In the genomic region with DNA sequence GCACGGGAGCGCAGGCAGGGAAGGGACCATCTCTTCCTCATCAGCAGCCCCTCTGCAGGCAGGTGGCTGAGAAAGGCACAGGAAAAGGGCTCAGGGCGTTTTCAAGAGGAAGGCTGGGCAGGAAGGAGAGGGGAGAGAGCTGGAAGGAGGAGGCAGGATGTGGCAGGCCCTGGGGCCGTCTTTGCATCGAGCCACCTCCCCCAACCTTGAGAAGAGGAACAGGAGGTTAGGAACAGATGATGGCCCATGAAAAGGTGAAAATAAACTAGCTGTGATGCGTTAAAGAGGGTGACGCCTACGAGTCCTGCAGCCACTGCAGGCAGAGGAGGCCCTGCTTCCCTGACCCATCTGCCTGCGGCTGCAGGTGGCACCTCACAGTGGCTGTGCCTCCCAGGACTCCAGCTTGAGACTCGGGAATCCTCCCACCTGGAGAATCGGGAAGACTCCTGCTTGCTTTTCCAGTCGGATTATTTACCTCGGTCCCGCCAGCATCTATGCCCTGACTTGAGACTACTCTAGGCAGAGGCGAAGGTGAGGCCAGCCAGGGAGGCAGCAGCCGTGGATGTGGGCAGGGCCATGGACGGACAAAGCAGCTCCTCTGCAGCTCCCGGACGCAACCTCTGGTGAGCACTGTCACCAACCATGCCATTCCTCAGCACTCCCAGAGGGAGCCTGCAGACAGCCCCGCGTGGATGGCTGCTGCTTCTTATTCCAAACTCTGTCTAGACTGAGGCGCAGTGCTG, we compare ENCODE assay signal across 8 cellular contexts. TPM values are rescaled to one million over a fixed set of nuclear protein-coding genes. Genes with fewer than 3 reads are reported as not detected.
DNase-seq lines count a peak whose midpoint lies in the region; ATAC-seq, FAIRE-seq and TF ChIP-seq lines count a peak whose summit lies in the region.

No MANE protein-coding gene starts in this region.

- TF ChIP-seq CTCF in D721Med (IDR thresholded peaks at IDR 0.05; ENCODE audit: insufficient read depth, missing control alignments) = no peak
- no peak for TF ChIP-seq CTCF in type B pancreatic cell (conservative IDR thresholded peaks at IDR 0.05)

- H3K27ac Mint-ChIP-seq in memory B cell (peak overlapping the region; percentile 75), type B pancreatic cell (no peak overlapping the region)

- FAIRE-seq in D721Med (lab: Jason Lieb, UNC) = no peak
- FAIRE-seq in GM19239 (lab: Jason Lieb, UNC) = no peak

- peak; percentile 64 for ATAC-seq in GM18519 (IDR thresholded peaks at IDR 0.05; ENCODE audit: low FRiP score, unreplicated experiment)
- ATAC-seq in HG02623 (IDR thresholded peaks at IDR 0.05; ENCODE audit: unreplicated experiment) = peak; percentile 80
- ATAC-seq in memory B cell (ENCODE audit: low read depth) = peak; percentile 83
- ATAC-seq in GM18517 (IDR thresholded peaks at IDR 0.05; ENCODE audit: unreplicated experiment) = no peak

- H3K36me3 Mint-ChIP-seq in memory B cell = peaks cover 22% of the 10 kb centered on the region
- peaks cover 4% of the 10 kb centered on the region for H3K36me3 Mint-ChIP-seq in type B pancreatic cell

- DNase-seq in RPMI7951 (ENCODE audit: low read depth) = peak; percentile 27
- DNase-seq in memory B cell (ENCODE audit: low spot score in 2 of 2) = no peak
- DNase-seq in D721Med (ENCODE audit: insufficient read length, low spot score) = no peak
- no peak for DNase-seq in type B pancreatic cell (ENCODE audit: extremely low spot score, unreplicated experiment)
- no peak for DNase-seq in GM19239 (ENCODE audit: insufficient read length, low spot score)

- H3K4me3 Mint-ChIP-seq in memory B cell = peak overlapping the region; percentile 35
- H3K4me3 Mint-ChIP-seq in type B pancreatic cell = no peak overlapping the region

- H3K4me1 Mint-ChIP-seq in memory B cell (peaks cover 7% of the 10 kb centered on the region), type B pancreatic cell (ENCODE audit: unreplicated experiment) (no peaks in the 10 kb centered on the region)

- H3K27me3 Mint-ChIP-seq in memory B cell (no peaks in the 10 kb centered on the region), type B pancreatic cell (peaks cover 4% of the 10 kb centered on the region)

- no peaks in the 10 kb centered on the region for H3K9me3 Mint-ChIP-seq in memory B cell
- no peaks in the 10 kb centered on the region for H3K9me3 Mint-ChIP-seq in type B pancreatic cell

RNA-seq across cellular contexts. Expression of gene MED10, which starts 18.2 kb away (rescaled TPM):
- total RNA-seq in RPMI7951 (2014; rRNA removed; shearing (Covaris generic)) = 10.5 and 16.8 TPM in 2 replicates
- total RNA-seq in type B pancreatic cell (ENCODE audit: low replicate concordance) = 32.3 and 38.4 TPM in 2 replicates
